24 cellular contexts compared by ENCODE assay signal in genomic region chr4:110480741-110481271, GRCh38. TPM values are rescaled to one million over a fixed set of nuclear protein-coding genes. Genes with fewer than 3 reads are reported as not detected.
DNase-seq lines count a peak whose midpoint lies in the region; ATAC-seq, FAIRE-seq and TF ChIP-seq lines count a peak whose summit lies in the region.
"Had no signal": no experiment of that assay in that cellular context is flagged by ENCODE, and none has a peak within 500 bp of the region (broad histone marks: within the 10 kb centered on the region; RNA-seq: fewer than 3 reads in every experiment).

No MANE protein-coding gene starts in this region.

- no peaks in the 10 kb centered on the region for H4K20me1 ChIP-seq in HepG2 (ENCODE audit: insufficient read depth, low read length)

- H3K36me3 ChIP-seq in HepG2 (replicated peaks in 1 of 2; ENCODE audit: control insufficient read depth in 1 of 2, insufficient read depth in 2 of 2, low read length in 2 of 2) = no peaks in the 10 kb centered on the region
- no peaks in the 10 kb centered on the region for H3K36me3 ChIP-seq in right lobe of liver
- no peaks in the 10 kb centered on the region for H3K36me3 ChIP-seq in transverse colon
- H3K36me3 ChIP-seq in sigmoid colon = no peaks in the 10 kb centered on the region
- no peaks in the 10 kb centered on the region for H3K36me3 ChIP-seq in HAP-1 (replicated peaks)
- H3K36me3 ChIP-seq: ascending aorta, ovary, tibial nerve, WERI-Rb-1 had no signal

- no peaks in the 10 kb centered on the region for H3K27me3 Mint-ChIP-seq in nephron (ENCODE audit: low read depth)

- H3K4me1 ChIP-seq in HepG2 (ENCODE audit: insufficient read depth, low read length) (peaks cover 5% of the 10 kb centered on the region; the same call in 1 of the 2 replicates), right lobe of liver (peaks cover 0 to 30% (median 11%) of the 10 kb centered on the region in 4 donors), transverse colon (peaks cover 0 to 3% (median 2%) of the 10 kb centered on the region in 4 donors), sigmoid colon (peaks cover 0 to 8% (median 4%) of the 10 kb centered on the region in 4 donors), HAP-1 (peaks cover 13% of the 10 kb centered on the region)
- H3K4me1 ChIP-seq: ascending aorta had no signal

- DNase-seq in HepG2 (ENCODE audit: low spot score) = no peak
- DNase-seq in right lobe of liver = no peak
- DNase-seq in epithelial cell of proximal tubule (ENCODE audit: low read depth) = no peak
- DNase-seq in transverse colon = no peak
- DNase-seq in NCI-H1930 (lab: John Stamatoyannopoulos, UW) = no peak
- no peak for DNase-seq in sigmoid colon
- DNase-seq in HAP-1 (ENCODE audit: low spot score in 2 of 2) = no peak
- DNase-seq: activated CD4-positive, alpha-beta memory T cell treated with anti-CD3 and anti-CD28 coated beads, Interleukin-2, amount 10 ng/mL, durations not matched to agents 7 days and 5 days; activated naive CD4-positive, alpha-beta T cell treated with anti-CD3 and anti-CD28 coated beads, Interleukin-2, amount 10 ng/mL, durations not matched to agents 7 days and 5 days; activated T-cell treated with anti-CD3 and anti-CD28 coated beads, Interleukin-2, amount 50 U/mL, for 24 hours; DND-41; NCI-H1092; NCI-H2107; ovary; SIG-M5; WERI-Rb-1 had no signal

- H3K4me3 ChIP-seq in HepG2 (replicated peaks in 1 of 3; ENCODE audit: insufficient read depth in 1 of 3, low read depth in 2 of 3, low read length in 3 of 3) (no peak overlapping the region), right lobe of liver (no peak overlapping the region), epithelial cell of proximal tubule (ENCODE audit: low read depth, low read length) (peak overlapping the region; percentile 47), transverse colon (no peak overlapping the region), sigmoid colon (no peak overlapping the region), HAP-1 (no peak overlapping the region)
- H3K4me3 ChIP-seq: ascending aorta, ovary, tibial nerve had no signal

- in situ Hi-C loops in HepG2 (cut with HindIII; ENCODE audit: extremely low pct_ligation_motif_present, low pct_unique_long_range_greater_than_20kb) (no loop called here), transverse colon (cut with MboI; ENCODE audit: low pct_ligation_motif_present in 1 of 4, low pct_unique_long_range_greater_than_20kb in 1 of 4, low sequenced_read_pairs in 3 of 4) (no loop called here), HAP-1 (cut with MboI; ENCODE audit: low sequenced_read_pairs) (no loop called here)

- TF ChIP-seq CTCF in HepG2 (CRISPR knock-in tag; IDR thresholded peaks at IDR 0.05) = no peak
- no peak for TF ChIP-seq CTCF in right lobe of liver (IDR thresholded peaks at IDR 0.05)
- TF ChIP-seq CTCF in epithelial cell of proximal tubule (conservative IDR thresholded peaks at IDR 0.05; ENCODE audit: low read depth, low read length) = no peak
- TF ChIP-seq CTCF in nephron (IDR thresholded peaks at IDR 0.05; ENCODE audit: unreplicated experiment in 3 of 3) = no peak
- no peak for TF ChIP-seq CTCF in transverse colon (IDR thresholded peaks at IDR 0.05)
- TF ChIP-seq CTCF in sigmoid colon (IDR thresholded peaks at IDR 0.05) = no peak

- FAIRE-seq in HepG2 (lab: Jason Lieb, UNC) = no peak
- FAIRE-seq: colon, endometrium, GM18507 had no signal

- peaks cover 0 to 17% of the 10 kb centered on the region in 2 experiments; a peak in 2 of 5 replicates for H3K27me3 ChIP-seq in HepG2 (ENCODE audit: control insufficient read depth in 1 of 2, insufficient read depth in 2 of 2, low read length in 2 of 2)
- H3K27me3 ChIP-seq in right lobe of liver = no peaks in the 10 kb centered on the region
- H3K27me3 ChIP-seq in transverse colon = peaks cover 7% of the 10 kb centered on the region
- no peaks in the 10 kb centered on the region for H3K27me3 ChIP-seq in sigmoid colon
- H3K27me3 ChIP-seq in HAP-1 (ENCODE audit: low read depth) = no peaks in the 10 kb centered on the region
- H3K27me3 ChIP-seq: ascending aorta, ovary, tibial nerve had no signal

- H2AFZ ChIP-seq in HepG2 (ENCODE audit: low read length) = no peak overlapping the region

- POLR2A ChIA-PET in HepG2 (lab: Yijun Ruan, JAX) = no interaction called here

- ATAC-seq in HepG2 (no peak), right lobe of liver (no peak)
- ATAC-seq: stimulated activated memory B cell treated with anti-CD40 and anti-IgM and Interleukin-4, amounts not matched to agents 10 μg/mL and 1 μg/mL and 100 μg/mL, for 72 hours had no signal

- peak overlapping the region; percentile 16 to 67 (median 64) for H3K27ac Mint-ChIP-seq in nephron
- H3K27ac Mint-ChIP-seq: activated CD4-positive, alpha-beta memory T cell treated with anti-CD3 and anti-CD28 coated beads, Interleukin-2, amount 10 ng/mL, durations not matched to agents 7 days and 5 days; activated naive CD4-positive, alpha-beta T cell treated with anti-CD3 and anti-CD28 coated beads, Interleukin-2, amount 10 ng/mL, durations not matched to agents 7 days and 5 days; activated T-cell treated with anti-CD3 and anti-CD28 coated beads, Interleukin-2, amount 50 U/mL, for 24 hours; stimulated activated memory B cell treated with anti-CD40 and anti-IgM and Interleukin-4, amounts not matched to agents 10 μg/mL and 1 μg/mL and 100 μg/mL, for 72 hours; T-helper 1 cell treated with Interleukin-12 subunit alpha and Interleukin-12 subunit beta and Interleukin-4 antibody, amounts not matched to agents 30 μg/mL and 1 μg/mL, for 36 hours had no signal

- BruUV-seq in HepG2 (replicated peaks; lab: Mats Ljungman, UMichigan) = no TSS peak

- 79% methylated on average over 6 of the region's 6 CpGs for WGBS in HepG2 (ENCODE audit: low lambda C conversion rate)
- 73% methylated on average over 6 of the region's 6 CpGs for WGBS in right lobe of liver (ENCODE audit: insufficient coverage, low coverage, low lambda C conversion rate, missing lambda C conversion rate)
- 82 to 88% methylated on average over 6 of the region's 6 CpGs for WGBS in transverse colon (ENCODE audit: low coverage in 1 of 2), 2 donors
- WGBS in sigmoid colon, 2 donors = 86 to 92% methylated on average over 6 of the region's 6 CpGs

- no peak overlapping the region for H3K9ac ChIP-seq in HepG2 (ENCODE audit: insufficient read depth, low read depth, low read length)

- H3K9me3 ChIP-seq in HepG2 (ENCODE audit: low read length) (no peaks in the 10 kb centered on the region), right lobe of liver (no peaks in the 10 kb centered on the region), transverse colon (no peaks in the 10 kb centered on the region), sigmoid colon (no peaks in the 10 kb centered on the region), HAP-1 (no peaks in the 10 kb centered on the region)
- H3K9me3 ChIP-seq: ascending aorta, ovary, tibial nerve had no signal

- H3K36me3 Mint-ChIP-seq in nephron (ENCODE audit: low read depth) = peaks cover 4% of the 10 kb centered on the region
- H3K36me3 Mint-ChIP-seq: activated naive CD4-positive, alpha-beta T cell treated with anti-CD3 and anti-CD28 coated beads, Interleukin-2, amount 10 ng/mL, durations not matched to agents 7 days and 5 days; stimulated activated memory B cell treated with anti-CD40 and anti-IgM and Interleukin-4, amounts not matched to agents 10 μg/mL and 1 μg/mL and 100 μg/mL, for 72 hours had no signal

- H3K4me1 Mint-ChIP-seq in nephron = peaks cover 50% of the 10 kb centered on the region
- H3K4me1 Mint-ChIP-seq: activated naive CD4-positive, alpha-beta T cell treated with anti-CD3 and anti-CD28 coated beads, Interleukin-2, amount 10 ng/mL, durations not matched to agents 7 days and 5 days had no signal

- H3K27ac ChIP-seq in HepG2 (ENCODE audit: extremely low read length, insufficient read depth, low read length) = no peak overlapping the region
- H3K27ac ChIP-seq in right lobe of liver = no peak overlapping the region
- H3K27ac ChIP-seq in transverse colon = no peak overlapping the region
- peak overlapping the region in 2 of 4 donors; percentile 41 to 52 for H3K27ac ChIP-seq in sigmoid colon
- H3K27ac ChIP-seq: ovary, WERI-Rb-1 had no signal

- TF ChIP-seq POLR2A in HepG2 (IDR thresholded peaks at IDR 0.05; ENCODE audit: insufficient read depth in 1 of 2, low read depth in 2 of 2, low read length in 2 of 2) (no peak), right lobe of liver (IDR thresholded peaks at IDR 0.05) (no peak), transverse colon (IDR thresholded peaks at IDR 0.05) (no peak), sigmoid colon (IDR thresholded peaks at IDR 0.05) (no peak)

- no peak for TF ChIP-seq EP300 in HepG2 (IDR thresholded peaks at IDR 0.05; ENCODE audit: low read depth in 2 of 2, low read length in 2 of 2)
- no peak for TF ChIP-seq EP300 in HepG2 (CRISPR knock-in tag; IDR thresholded peaks at IDR 0.05; ENCODE audit: borderline replicate concordance)
- no peak for TF ChIP-seq EP300 in transverse colon (IDR thresholded peaks at IDR 0.05; ENCODE audit: low read depth)
- no peak for TF ChIP-seq EP300 in sigmoid colon (IDR thresholded peaks at IDR 0.05)

- TF ChIP-seq RAD21 in HepG2 (CRISPR knock-in tag; IDR thresholded peaks at IDR 0.05) = no peak

- intact Hi-C loops in HepG2 (cut with micrococcal nuclease; ENCODE audit: unreplicated experiment) (no loop called here), right lobe of liver (cut with DNase I) (no loop called here), transverse colon (cut with DNase I; ENCODE audit: low total_unique reads) (no loop called here), sigmoid colon (cut with DNase I) (no loop called here)

- H3K4me2 ChIP-seq in HepG2 (ENCODE audit: low read depth, low read length) = no peak overlapping the region

- H3K79me2 ChIP-seq in HepG2 (ENCODE audit: insufficient read depth, low read length) = no peaks in the 10 kb centered on the region

- H3K9me3 Mint-ChIP-seq in nephron = no peaks in the 10 kb centered on the region
- H3K9me3 Mint-ChIP-seq: activated CD4-positive, alpha-beta memory T cell treated with anti-CD3 and anti-CD28 coated beads, Interleukin-2, amount 10 ng/mL, durations not matched to agents 7 days and 5 days; activated naive CD4-positive, alpha-beta T cell treated with anti-CD3 and anti-CD28 coated beads, Interleukin-2, amount 10 ng/mL, durations not matched to agents 7 days and 5 days; activated T-cell treated with anti-CD3 and anti-CD28 coated beads, Interleukin-2, amount 50 U/mL, for 24 hours; stimulated activated memory B cell treated with anti-CD40 and anti-IgM and Interleukin-4, amounts not matched to agents 10 μg/mL and 1 μg/mL and 100 μg/mL, for 72 hours; T-helper 1 cell treated with Interleukin-12 subunit alpha and Interleukin-12 subunit beta and Interleukin-4 antibody, amounts not matched to agents 30 μg/mL and 1 μg/mL, for 36 hours had no signal

- H3K4me3 Mint-ChIP-seq in nephron = peak overlapping the region; percentile 60 to 72 (median 71)
- H3K4me3 Mint-ChIP-seq: activated CD4-positive, alpha-beta memory T cell treated with anti-CD3 and anti-CD28 coated beads, Interleukin-2, amount 10 ng/mL, durations not matched to agents 7 days and 5 days; activated naive CD4-positive, alpha-beta T cell treated with anti-CD3 and anti-CD28 coated beads, Interleukin-2, amount 10 ng/mL, durations not matched to agents 7 days and 5 days; activated T-cell treated with anti-CD3 and anti-CD28 coated beads, Interleukin-2, amount 50 U/mL, for 24 hours; stimulated activated memory B cell treated with anti-CD40 and anti-IgM and Interleukin-4, amounts not matched to agents 10 μg/mL and 1 μg/mL and 100 μg/mL, for 72 hours; T-helper 1 cell treated with Interleukin-12 subunit alpha and Interleukin-12 subunit beta and Interleukin-4 antibody, amounts not matched to agents 30 μg/mL and 1 μg/mL, for 36 hours had no signal

- CTCF ChIA-PET in HepG2 (lab: Yijun Ruan, JAX; ENCODE audit: low intra/inter-chr PET ratio, low total read pairs) = no interaction called here

RNA-seq across cellular contexts. Expression of gene ENPEP, which starts 4.9 kb away (rescaled TPM):
- not detected in 2 replicates for total RNA-seq in HepG2 (2016; rRNA removed; fragmentation: Illumina TruSeq; extraction: Trizol)
- not detected in 2 replicates for total RNA-seq in HepG2 (2016; cell fraction: cytosol; rRNA removed; fragmentation: Illumina TruSeq; extraction: Trizol; ENCODE audit: low read depth)
- total RNA-seq in HepG2 (2016; cell fraction: insoluble cytoplasmic fraction; rRNA removed; fragmentation: Illumina TruSeq; extraction: Trizol) = 0.02 TPM in 1 of 2 replicates, not detected in the other
- not detected in 2 replicates for total RNA-seq in HepG2 (2016; cell fraction: membrane; rRNA removed; fragmentation: Illumina TruSeq; extraction: Trizol)
- not detected in 2 replicates for total RNA-seq in HepG2 (2016; cell fraction: nucleus; rRNA removed; fragmentation: Illumina TruSeq; extraction: Trizol)
- not detected in 2 replicates for polyA plus RNA-seq in HepG2 (2011; rRNA removed)
- polyA plus RNA-seq in HepG2 (2011; cell fraction: cytosol; rRNA removed) = not detected in 2 replicates
- not detected in 2 replicates for polyA plus RNA-seq in HepG2 (2011; cell fraction: nucleus; rRNA removed)
- polyA plus RNA-seq in HepG2 (2012) = not detected in 2 replicates
- polyA plus RNA-seq in HepG2 (2016; cell fraction: cytosol; fragmentation: Illumina TruSeq; extraction: Trizol; ENCODE audit: low read depth) = not detected in 2 replicates
- not detected in 2 replicates for polyA plus RNA-seq in HepG2 (2016; cell fraction: insoluble cytoplasmic fraction; fragmentation: Illumina TruSeq; extraction: Trizol; ENCODE audit: low read depth)
- not detected in 2 replicates for polyA plus RNA-seq in HepG2 (2016; cell fraction: membrane; fragmentation: Illumina TruSeq; extraction: Trizol; ENCODE audit: low read depth)
- not detected in 2 replicates for polyA plus RNA-seq in HepG2 (2016; cell fraction: nucleus; fragmentation: Illumina TruSeq; extraction: Trizol; ENCODE audit: insufficient read depth, low read depth)
- polyA minus RNA-seq in HepG2 (2011; rRNA and poly(A)+ RNA removed; ENCODE audit: low replicate concordance) = not detected in 2 replicates
- not detected in 2 replicates for polyA minus RNA-seq in HepG2 (2011; cell fraction: cytosol; rRNA and poly(A)+ RNA removed)
- polyA minus RNA-seq in HepG2 (2011; cell fraction: nucleus; rRNA and poly(A)+ RNA removed) = not detected in 2 replicates
- total RNA-seq in right lobe of liver = 10 to 100 TPM; 15.5 to 28.7 (median 24.7) TPM
- total RNA-seq in epithelial cell of proximal tubule = 0.36 and 6.0 TPM in 2 replicates
- 1 to 10 TPM in 3 of 4 donors, under 1 TPM in 1; 0.80 to 6.2 (median 1.5) TPM for total RNA-seq in transverse colon
- 1 to 10 TPM in 3 of 4 donors, under 1 TPM in 1; 0.99 to 2.2 (median 1.6) TPM for total RNA-seq in sigmoid colon
- polyA plus RNA-seq in sigmoid colon = under 1 TPM; 0.23 to 0.73 (median 0.60) TPM
